Comparison of ENCODE assay signal across 1 cellular context in the genomic region with DNA sequence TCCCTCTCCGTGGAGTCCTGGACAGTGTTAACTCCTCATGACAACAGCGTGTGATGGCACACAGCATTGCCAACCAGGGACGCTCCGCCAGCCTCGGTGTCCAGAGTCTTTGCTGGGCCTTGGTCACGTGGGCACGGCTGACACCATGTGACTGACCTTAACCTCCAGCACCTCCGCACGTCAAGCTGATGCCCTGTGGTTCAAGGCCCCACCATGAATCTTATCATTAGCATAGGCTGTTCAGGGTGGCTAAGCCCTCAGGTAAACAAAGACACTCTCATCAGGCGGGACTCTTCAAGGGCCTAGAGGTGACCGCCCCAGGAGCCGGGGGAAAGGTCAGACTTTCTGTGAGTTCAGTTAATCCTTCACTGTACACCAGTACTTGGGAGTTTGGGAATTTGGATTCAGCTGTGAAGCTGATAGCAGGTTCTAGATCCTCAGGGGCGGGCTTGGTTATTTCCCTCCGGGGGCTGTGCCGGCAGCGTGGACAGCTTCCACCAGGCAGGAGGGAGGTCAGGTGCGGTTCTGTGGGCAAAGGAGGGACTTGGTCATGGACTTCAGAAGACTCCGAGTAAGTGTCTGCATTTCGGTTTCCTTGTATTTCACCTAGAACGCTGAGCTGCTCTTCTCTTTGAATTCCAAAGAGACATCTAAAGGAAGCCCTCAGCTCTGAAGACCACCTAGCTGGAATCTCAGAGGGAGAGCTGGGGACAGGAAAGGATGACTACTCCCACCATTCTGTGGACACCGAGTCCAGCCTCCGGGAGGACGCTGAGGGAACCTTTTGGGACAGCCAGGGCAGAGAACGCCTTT.
TF ChIP-seq lines count a peak whose summit lies in the region.

No MANE protein-coding gene starts in this region.

TF ChIP-seq in HepG2, 621 proteins besides CTCF, POLR2A, EP300 and RAD21 (continued from another document and continues in another):
- TF ChIP-seq JARID2 (CRISPR knock-in tag; IDR thresholded peaks at IDR 0.05; ENCODE audit: insufficient replicate concordance) (peak; percentile 84), ZNF672 (CRISPR knock-in tag; IDR thresholded peaks at IDR 0.05) (no peak), SP5 (CRISPR knock-in tag; IDR thresholded peaks at IDR 0.05; ENCODE audit: borderline replicate concordance, low read depth) (peak; percentile 98), BCL6 (CRISPR knock-in tag; IDR thresholded peaks at IDR 0.05) (peak; percentile 99), KLF11 (CRISPR knock-in tag; IDR thresholded peaks at IDR 0.05) (peak; percentile 67; the same call in 1 of the 2 replicates), YEATS4 (CRISPR knock-in tag; IDR thresholded peaks at IDR 0.05; ENCODE audit: borderline replicate concordance) (peak; percentile 73; the same call in 1 of the 2 replicates), ZNF496 (CRISPR knock-in tag; IDR thresholded peaks at IDR 0.05; ENCODE audit: insufficient replicate concordance) (no peak), ZNF256 (CRISPR knock-in tag; conservative IDR thresholded peaks at IDR 0.05) (no peak; the same call in 1 of the 2 replicates), ZBTB7A (CRISPR knock-in tag; IDR thresholded peaks at IDR 0.05) (peak; percentile 98), MAFK (conservative IDR thresholded peaks at IDR 0.05 in 1 of 2, IDR thresholded peaks at IDR 0.05 in 1 of 2; ENCODE audit: low read length in 2 of 2) (no peak), RCOR2 (CRISPR knock-in tag; IDR thresholded peaks at IDR 0.05) (peak; percentile 98), SRSF4 (IDR thresholded peaks at IDR 0.05; ENCODE audit: low read depth, low read length, poor library complexity, severe bottlenecking) (no peak), ZNF274 (CRISPR knock-in tag; IDR thresholded peaks at IDR 0.05) (peak; percentile 98), IKZF4 (CRISPR knock-in tag; IDR thresholded peaks at IDR 0.05; ENCODE audit: borderline replicate concordance, low read depth, not compliant biosample characterization) (peak; percentile 79), KDM4B (CRISPR knock-in tag; IDR thresholded peaks at IDR 0.05) (no peak; the same call in 1 of the 2 replicates), AGO2 (optimal IDR thresholded peaks at IDR 0.05; ENCODE audit: low read depth, low read length) (no peak), HNRNPH1 (optimal IDR thresholded peaks at IDR 0.05; ENCODE audit: low read depth, low read length) (no peak), ZNF674 (CRISPR knock-in tag; IDR thresholded peaks at IDR 0.05; ENCODE audit: low read depth) (no peak), CAMTA2 (CRISPR knock-in tag; IDR thresholded peaks at IDR 0.05; ENCODE audit: borderline replicate concordance) (no peak), NCOR1 (IDR thresholded peaks at IDR 0.05; ENCODE audit: borderline replicate concordance, low read length) (peak; percentile 99), CENPX (CRISPR knock-in tag; IDR thresholded peaks at IDR 0.05) (no peak), MBNL3 (CRISPR knock-in tag; conservative IDR thresholded peaks at IDR 0.05) (no peak), NRL (CRISPR knock-in tag; IDR thresholded peaks at IDR 0.05; ENCODE audit: borderline replicate concordance) (peak; percentile 96), FOXO1 (CRISPR knock-in tag; IDR thresholded peaks at IDR 0.05) (peak; percentile 97), ZBTB42 (CRISPR knock-in tag; IDR thresholded peaks at IDR 0.05) (peak; percentile 84; the same call in 1 of the 2 replicates), ZNF790 (CRISPR knock-in tag; IDR thresholded peaks at IDR 0.05; ENCODE audit: borderline replicate concordance) (0 out of 2 replicates have a peak, but pooled peaks have one; percentile 69), DNMT3B (CRISPR knock-in tag; conservative IDR thresholded peaks at IDR 0.05) (peak; percentile 70), RBM39 (IDR thresholded peaks at IDR 0.05; ENCODE audit: low read depth, low read length, poor library complexity, severe bottlenecking) (no peak), SP1 (IDR thresholded peaks at IDR 0.05) (no peak), SP1 (CRISPR knock-in tag; IDR thresholded peaks at IDR 0.05) (peak; percentile 72), SALL1 (CRISPR knock-in tag; IDR thresholded peaks at IDR 0.05) (peak; percentile 100), HDAC1 (CRISPR knock-in tag; IDR thresholded peaks at IDR 0.05) (peak; percentile 100), ZNF572 (CRISPR knock-in tag; IDR thresholded peaks at IDR 0.05) (no peak), ZNF460 (CRISPR knock-in tag; IDR thresholded peaks at IDR 0.05; ENCODE audit: borderline replicate concordance) (no peak), HNRNPUL1 (IDR thresholded peaks at IDR 0.05; ENCODE audit: low read depth, low read length) (no peak), ZNF720 (CRISPR knock-in tag; IDR thresholded peaks at IDR 0.05) (no peak), REXO4 (CRISPR knock-in tag; IDR thresholded peaks at IDR 0.05; ENCODE audit: borderline replicate concordance) (peak; percentile 90; the same call in 1 of the 2 replicates), ZNF30 (CRISPR knock-in tag; IDR thresholded peaks at IDR 0.05) (no peak), ATF1 (CRISPR knock-in tag; IDR thresholded peaks at IDR 0.05) (peak; percentile 86; the same call in 1 of the 2 replicates), ZNF510 (CRISPR knock-in tag; IDR thresholded peaks at IDR 0.05; ENCODE audit: low read depth) (peak; percentile 94), MAZ (IDR thresholded peaks at IDR 0.05; ENCODE audit: borderline replicate concordance, low read depth, low read length) (no peak), MAZ (CRISPR knock-in tag; IDR thresholded peaks at IDR 0.05; ENCODE audit: low read depth) (peak; percentile 95), HDAC2 (CRISPR knock-in tag; IDR thresholded peaks at IDR 0.05) (peak; percentile 100), ZNF543 (CRISPR knock-in tag; IDR thresholded peaks at IDR 0.05) (peak; percentile 96), U2AF1 (optimal IDR thresholded peaks at IDR 0.05; ENCODE audit: low read depth, low read length) (no peak), HMGA1 (CRISPR knock-in tag; conservative IDR thresholded peaks at IDR 0.05) (no peak), ZNF615 (CRISPR knock-in tag; IDR thresholded peaks at IDR 0.05; ENCODE audit: borderline replicate concordance) (0 out of 2 replicates have a peak, but pooled peaks have one; percentile 64), ADNP (CRISPR knock-in tag; IDR thresholded peaks at IDR 0.05) (no peak), NAIF1 (CRISPR knock-in tag; IDR thresholded peaks at IDR 0.05; ENCODE audit: borderline replicate concordance) (peak; percentile 85; the same call in 1 of the 2 replicates)
- TF ChIP-seq, protein P1, sequence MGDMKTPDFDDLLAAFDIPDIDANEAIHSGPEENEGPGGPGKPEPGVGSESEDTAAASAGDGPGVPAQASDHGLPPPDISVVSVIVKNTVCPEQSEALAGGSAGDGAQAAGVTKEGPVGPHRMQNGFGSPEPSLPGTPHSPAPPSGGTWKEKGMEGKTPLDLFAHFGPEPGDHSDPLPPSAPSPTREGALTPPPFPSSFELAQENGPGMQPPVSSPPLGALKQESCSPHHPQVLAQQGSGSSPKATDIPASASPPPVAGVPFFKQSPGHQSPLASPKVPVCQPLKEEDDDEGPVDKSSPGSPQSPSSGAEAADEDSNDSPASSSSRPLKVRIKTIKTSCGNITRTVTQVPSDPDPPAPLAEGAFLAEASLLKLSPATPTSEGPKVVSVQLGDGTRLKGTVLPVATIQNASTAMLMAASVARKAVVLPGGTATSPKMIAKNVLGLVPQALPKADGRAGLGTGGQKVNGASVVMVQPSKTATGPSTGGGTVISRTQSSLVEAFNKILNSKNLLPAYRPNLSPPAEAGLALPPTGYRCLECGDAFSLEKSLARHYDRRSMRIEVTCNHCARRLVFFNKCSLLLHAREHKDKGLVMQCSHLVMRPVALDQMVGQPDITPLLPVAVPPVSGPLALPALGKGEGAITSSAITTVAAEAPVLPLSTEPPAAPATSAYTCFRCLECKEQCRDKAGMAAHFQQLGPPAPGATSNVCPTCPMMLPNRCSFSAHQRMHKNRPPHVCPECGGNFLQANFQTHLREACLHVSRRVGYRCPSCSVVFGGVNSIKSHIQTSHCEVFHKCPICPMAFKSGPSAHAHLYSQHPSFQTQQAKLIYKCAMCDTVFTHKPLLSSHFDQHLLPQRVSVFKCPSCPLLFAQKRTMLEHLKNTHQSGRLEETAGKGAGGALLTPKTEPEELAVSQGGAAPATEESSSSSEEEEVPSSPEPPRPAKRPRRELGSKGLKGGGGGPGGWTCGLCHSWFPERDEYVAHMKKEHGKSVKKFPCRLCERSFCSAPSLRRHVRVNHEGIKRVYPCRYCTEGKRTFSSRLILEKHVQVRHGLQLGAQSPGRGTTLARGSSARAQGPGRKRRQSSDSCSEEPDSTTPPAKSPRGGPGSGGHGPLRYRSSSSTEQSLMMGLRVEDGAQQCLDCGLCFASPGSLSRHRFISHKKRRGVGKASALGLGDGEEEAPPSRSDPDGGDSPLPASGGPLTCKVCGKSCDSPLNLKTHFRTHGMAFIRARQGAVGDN (CRISPR knock-in tag; IDR thresholded peaks at IDR 0.05) = peak; percentile 99
- TF ChIP-seq, protein P2, sequence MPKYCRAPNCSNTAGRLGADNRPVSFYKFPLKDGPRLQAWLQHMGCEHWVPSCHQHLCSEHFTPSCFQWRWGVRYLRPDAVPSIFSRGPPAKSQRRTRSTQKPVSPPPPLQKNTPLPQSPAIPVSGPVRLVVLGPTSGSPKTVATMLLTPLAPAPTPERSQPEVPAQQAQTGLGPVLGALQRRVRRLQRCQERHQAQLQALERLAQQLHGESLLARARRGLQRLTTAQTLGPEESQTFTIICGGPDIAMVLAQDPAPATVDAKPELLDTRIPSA (CRISPR knock-in tag; IDR thresholded peaks at IDR 0.05; ENCODE audit: borderline replicate concordance) = peak; percentile 24; the same call in 1 of the 2 replicates
- TF ChIP-seq, protein P3, sequence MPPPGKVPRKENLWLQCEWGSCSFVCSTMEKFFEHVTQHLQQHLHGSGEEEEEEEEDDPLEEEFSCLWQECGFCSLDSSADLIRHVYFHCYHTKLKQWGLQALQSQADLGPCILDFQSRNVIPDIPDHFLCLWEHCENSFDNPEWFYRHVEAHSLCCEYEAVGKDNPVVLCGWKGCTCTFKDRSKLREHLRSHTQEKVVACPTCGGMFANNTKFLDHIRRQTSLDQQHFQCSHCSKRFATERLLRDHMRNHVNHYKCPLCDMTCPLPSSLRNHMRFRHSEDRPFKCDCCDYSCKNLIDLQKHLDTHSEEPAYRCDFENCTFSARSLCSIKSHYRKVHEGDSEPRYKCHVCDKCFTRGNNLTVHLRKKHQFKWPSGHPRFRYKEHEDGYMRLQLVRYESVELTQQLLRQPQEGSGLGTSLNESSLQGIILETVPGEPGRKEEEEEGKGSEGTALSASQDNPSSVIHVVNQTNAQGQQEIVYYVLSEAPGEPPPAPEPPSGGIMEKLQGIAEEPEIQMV (CRISPR knock-in tag; IDR thresholded peaks at IDR 0.05; ENCODE audit: low read depth) = peak; percentile 93
- TF ChIP-seq, protein P4, sequence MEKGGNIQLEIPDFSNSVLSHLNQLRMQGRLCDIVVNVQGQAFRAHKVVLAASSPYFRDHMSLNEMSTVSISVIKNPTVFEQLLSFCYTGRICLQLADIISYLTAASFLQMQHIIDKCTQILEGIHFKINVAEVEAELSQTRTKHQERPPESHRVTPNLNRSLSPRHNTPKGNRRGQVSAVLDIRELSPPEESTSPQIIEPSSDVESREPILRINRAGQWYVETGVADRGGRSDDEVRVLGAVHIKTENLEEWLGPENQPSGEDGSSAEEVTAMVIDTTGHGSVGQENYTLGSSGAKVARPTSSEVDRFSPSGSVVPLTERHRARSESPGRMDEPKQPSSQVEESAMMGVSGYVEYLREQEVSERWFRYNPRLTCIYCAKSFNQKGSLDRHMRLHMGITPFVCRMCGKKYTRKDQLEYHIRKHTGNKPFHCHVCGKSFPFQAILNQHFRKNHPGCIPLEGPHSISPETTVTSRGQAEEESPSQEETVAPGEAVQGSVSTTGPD (CRISPR knock-in tag; IDR thresholded peaks at IDR 0.05) = peak; percentile 83
- TF ChIP-seq, protein P5, sequence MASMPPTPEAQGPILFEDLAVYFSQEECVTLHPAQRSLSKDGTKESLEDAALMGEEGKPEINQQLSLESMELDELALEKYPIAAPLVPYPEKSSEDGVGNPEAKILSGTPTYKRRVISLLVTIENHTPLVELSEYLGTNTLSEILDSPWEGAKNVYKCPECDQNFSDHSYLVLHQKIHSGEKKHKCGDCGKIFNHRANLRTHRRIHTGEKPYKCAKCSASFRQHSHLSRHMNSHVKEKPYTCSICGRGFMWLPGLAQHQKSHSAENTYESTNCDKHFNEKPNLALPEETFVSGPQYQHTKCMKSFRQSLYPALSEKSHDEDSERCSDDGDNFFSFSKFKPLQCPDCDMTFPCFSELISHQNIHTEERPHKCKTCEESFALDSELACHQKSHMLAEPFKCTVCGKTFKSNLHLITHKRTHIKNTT (CRISPR knock-in tag; IDR thresholded peaks at IDR 0.05) = no peak
- TF ChIP-seq, protein P6, sequence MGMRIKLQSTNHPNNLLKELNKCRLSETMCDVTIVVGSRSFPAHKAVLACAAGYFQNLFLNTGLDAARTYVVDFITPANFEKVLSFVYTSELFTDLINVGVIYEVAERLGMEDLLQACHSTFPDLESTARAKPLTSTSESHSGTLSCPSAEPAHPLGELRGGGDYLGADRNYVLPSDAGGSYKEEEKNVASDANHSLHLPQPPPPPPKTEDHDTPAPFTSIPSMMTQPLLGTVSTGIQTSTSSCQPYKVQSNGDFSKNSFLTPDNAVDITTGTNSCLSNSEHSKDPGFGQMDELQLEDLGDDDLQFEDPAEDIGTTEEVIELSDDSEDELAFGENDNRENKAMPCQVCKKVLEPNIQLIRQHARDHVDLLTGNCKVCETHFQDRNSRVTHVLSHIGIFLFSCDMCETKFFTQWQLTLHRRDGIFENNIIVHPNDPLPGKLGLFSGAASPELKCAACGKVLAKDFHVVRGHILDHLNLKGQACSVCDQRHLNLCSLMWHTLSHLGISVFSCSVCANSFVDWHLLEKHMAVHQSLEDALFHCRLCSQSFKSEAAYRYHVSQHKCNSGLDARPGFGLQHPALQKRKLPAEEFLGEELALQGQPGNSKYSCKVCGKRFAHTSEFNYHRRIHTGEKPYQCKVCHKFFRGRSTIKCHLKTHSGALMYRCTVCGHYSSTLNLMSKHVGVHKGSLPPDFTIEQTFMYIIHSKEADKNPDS (CRISPR knock-in tag; IDR thresholded peaks at IDR 0.05) = no peak
- TF ChIP-seq, protein P7, sequence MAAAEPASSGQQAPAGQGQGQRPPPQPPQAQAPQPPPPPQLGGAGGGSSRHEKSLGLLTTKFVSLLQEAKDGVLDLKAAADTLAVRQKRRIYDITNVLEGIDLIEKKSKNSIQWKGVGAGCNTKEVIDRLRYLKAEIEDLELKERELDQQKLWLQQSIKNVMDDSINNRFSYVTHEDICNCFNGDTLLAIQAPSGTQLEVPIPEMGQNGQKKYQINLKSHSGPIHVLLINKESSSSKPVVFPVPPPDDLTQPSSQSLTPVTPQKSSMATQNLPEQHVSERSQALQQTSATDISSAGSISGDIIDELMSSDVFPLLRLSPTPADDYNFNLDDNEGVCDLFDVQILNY (CRISPR knock-in tag; conservative IDR thresholded peaks at IDR 0.05) = no peak
- TF ChIP-seq, protein P8, sequence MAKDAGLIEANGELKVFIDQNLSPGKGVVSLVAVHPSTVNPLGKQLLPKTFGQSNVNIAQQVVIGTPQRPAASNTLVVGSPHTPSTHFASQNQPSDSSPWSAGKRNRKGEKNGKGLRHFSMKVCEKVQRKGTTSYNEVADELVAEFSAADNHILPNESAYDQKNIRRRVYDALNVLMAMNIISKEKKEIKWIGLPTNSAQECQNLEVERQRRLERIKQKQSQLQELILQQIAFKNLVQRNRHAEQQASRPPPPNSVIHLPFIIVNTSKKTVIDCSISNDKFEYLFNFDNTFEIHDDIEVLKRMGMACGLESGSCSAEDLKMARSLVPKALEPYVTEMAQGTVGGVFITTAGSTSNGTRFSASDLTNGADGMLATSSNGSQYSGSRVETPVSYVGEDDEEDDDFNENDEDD (CRISPR knock-in tag; IDR thresholded peaks at IDR 0.05; ENCODE audit: borderline replicate concordance) = peak; percentile 86; the same call in 1 of the 2 replicates
